Comparison of ENCODE assay signal across 28 cellular contexts in genomic region chr2:121521359-121521758, GRCh38. TPM values are rescaled to one million over a fixed set of nuclear protein-coding genes. Genes with fewer than 3 reads are reported as not detected.
DNase-seq lines count a peak whose midpoint lies in the region; ATAC-seq and TF ChIP-seq lines count a peak whose summit lies in the region.
"Had no signal": no experiment of that assay in that cellular context is flagged by ENCODE, and none has a peak within 500 bp of the region (broad histone marks: within the 10 kb centered on the region; RNA-seq: fewer than 3 reads in every experiment).

No MANE protein-coding gene starts in this region.

- peak overlapping the region; percentile 40 for H3K18ac ChIP-seq in neuronal stem cell (ENCODE audit: low read length)

- no peak for TF ChIP-seq CTCF in AG04450 (IDR thresholded peaks at IDR 0.05; ENCODE audit: low read depth, low read length)
- TF ChIP-seq CTCF in fibroblast of mammary gland (conservative IDR thresholded peaks at IDR 0.05; ENCODE audit: control insufficient read depth, insufficient read depth, low read depth, low read length): no peak
- no peak for TF ChIP-seq CTCF in colonic mucosa (IDR thresholded peaks at IDR 0.05)

- H3K9ac ChIP-seq in neuronal stem cell (ENCODE audit: low read depth, low read length, poor library complexity): no peak overlapping the region
- no peak overlapping the region for H3K9ac ChIP-seq in colonic mucosa (ENCODE audit: low read depth in 2 of 2, low read length in 2 of 2)
- H3K9ac ChIP-seq: BLaER1 treated with 17β-estradiol and CSF1 and Interleukin-3, amounts not matched to agents 10 nM and 100 nM had no signal

- H3K27ac ChIP-seq in AG04450 (ENCODE audit: low read depth, low read length) (no peak overlapping the region), neuronal stem cell (replicated peaks; ENCODE audit: low read length) (peak overlapping the region; percentile 60), colonic mucosa (no peak overlapping the region)
- H3K27ac ChIP-seq: BLaER1 treated with 17β-estradiol and CSF1 and Interleukin-3, amounts not matched to agents 10 nM and 100 nM; heart left ventricle; ovary; uterus had no signal

- H3K36me3 ChIP-seq in neuronal stem cell (replicated peaks in 1 of 2; ENCODE audit: control insufficient read depth in 2 of 2, insufficient read depth in 2 of 2, low read length in 2 of 2) (peaks cover 0 to 78% of the 10 kb centered on the region in 2 donors), colonic mucosa (no peaks in the 10 kb centered on the region)
- H3K36me3 ChIP-seq: ovary, uterus had no signal

- peaks cover 3% of the 10 kb centered on the region for H3K79me1 ChIP-seq in neuronal stem cell (ENCODE audit: low read depth, low read length)

- POLR2A ChIA-PET in AG04450 (lab: Yijun Ruan, JAX): interaction anchor here (1.1 kb wide), 1 partner anchor 9 kb away, joined by 5 read pairs; the partner anchor contains the start of gene RNU4ATAC

- no peak overlapping the region for H4K8ac ChIP-seq in neuronal stem cell (ENCODE audit: low read depth, low read length)

- H3K9me3 Mint-ChIP-seq in activated T-helper 1 cell treated with anti-CD3 and anti-CD28 coated beads, Interleukin-12 subunit alpha, Interleukin-12 subunit beta, Interleukin-2, Interleukin-4 antibody, amounts not matched to agents 30 ng/mL and 10 ng/mL and 1 ng/mL, durations not matched to agents 14 hours and 24 hours and 36 hours: no peaks in the 10 kb centered on the region
- H3K9me3 Mint-ChIP-seq in activated T-cell treated with anti-CD3 and anti-CD28 coated beads, Interleukin-2, amount 50 U/mL, for 4 hours: no peaks in the 10 kb centered on the region
- H3K9me3 Mint-ChIP-seq: activated B cell treated with CpG ODN at 0.5 μM for 24 hours; activated CD8-positive, alpha-beta T cell treated with anti-CD3 and anti-CD28 coated beads for 36 hours; activated naive CD4-positive, alpha-beta T cell treated with anti-CD3 and anti-CD28 coated beads, Interleukin-2, amount 50 U/mL, for 24 hours; immature natural killer cell had no signal

- H3K4me1 ChIP-seq in neuronal stem cell (ENCODE audit: control insufficient read depth in 2 of 2, insufficient read depth in 1 of 2, low read depth in 1 of 2, low read length in 2 of 2) (peaks cover 24 to 39% of the 10 kb centered on the region in 2 donors), colonic mucosa (no peaks in the 10 kb centered on the region)
- H3K4me1 ChIP-seq: uterus had no signal

- peaks cover 25% of the 10 kb centered on the region for H3K36me3 Mint-ChIP-seq in activated T-helper 1 cell treated with anti-CD3 and anti-CD28 coated beads, Interleukin-12 subunit alpha, Interleukin-12 subunit beta, Interleukin-2, Interleukin-4 antibody, amounts not matched to agents 30 ng/mL and 10 ng/mL and 1 ng/mL, durations not matched to agents 14 hours and 24 hours and 36 hours (ENCODE audit: low read depth)
- peaks cover 17% of the 10 kb centered on the region for H3K36me3 Mint-ChIP-seq in activated T-cell treated with anti-CD3 and anti-CD28 coated beads, Interleukin-2, amount 50 U/mL, for 4 hours (ENCODE audit: insufficient read depth)

- no peak overlapping the region for H2AK5ac ChIP-seq in neuronal stem cell (ENCODE audit: low read depth, low read length)

- no peak overlapping the region for H3K4me3 Mint-ChIP-seq in activated T-helper 1 cell treated with anti-CD3 and anti-CD28 coated beads, Interleukin-12 subunit alpha, Interleukin-12 subunit beta, Interleukin-2, Interleukin-4 antibody, amounts not matched to agents 30 ng/mL and 10 ng/mL and 1 ng/mL, durations not matched to agents 14 hours and 24 hours and 36 hours
- no peak overlapping the region for H3K4me3 Mint-ChIP-seq in activated T-cell treated with anti-CD3 and anti-CD28 coated beads, Interleukin-2, amount 50 U/mL, for 4 hours
- H3K4me3 Mint-ChIP-seq: activated B cell treated with CpG ODN at 0.5 μM for 24 hours; activated CD8-positive, alpha-beta T cell treated with anti-CD3 and anti-CD28 coated beads for 36 hours; activated naive CD4-positive, alpha-beta T cell treated with anti-CD3 and anti-CD28 coated beads, Interleukin-2, amount 50 U/mL, for 24 hours; immature natural killer cell had no signal

- H3K14ac ChIP-seq in neuronal stem cell (ENCODE audit: low read length): no peak overlapping the region

- peaks cover 9% of the 10 kb centered on the region for H3K4me1 Mint-ChIP-seq in activated T-helper 1 cell treated with anti-CD3 and anti-CD28 coated beads, Interleukin-12 subunit alpha, Interleukin-12 subunit beta, Interleukin-2, Interleukin-4 antibody, amounts not matched to agents 30 ng/mL and 10 ng/mL and 1 ng/mL, durations not matched to agents 14 hours and 24 hours and 36 hours (ENCODE audit: low read depth)
- H3K4me1 Mint-ChIP-seq in activated T-cell treated with anti-CD3 and anti-CD28 coated beads, Interleukin-2, amount 50 U/mL, for 4 hours (ENCODE audit: low read depth): peaks cover 4% of the 10 kb centered on the region
- H3K4me1 Mint-ChIP-seq: activated B cell treated with CpG ODN at 0.5 μM for 24 hours; activated naive CD4-positive, alpha-beta T cell treated with anti-CD3 and anti-CD28 coated beads, Interleukin-2, amount 50 U/mL, for 24 hours had no signal

- no peak overlapping the region for H3K4ac ChIP-seq in neuronal stem cell (ENCODE audit: low read length)

- DNase-seq in AG04450 (ENCODE audit: low read depth, low spot score): peak; percentile 23
- DNase-seq in activated T-helper 1 cell treated with anti-CD3 and anti-CD28 coated beads, Interleukin-12 subunit alpha, Interleukin-12 subunit beta, Interleukin-2, Interleukin-4 antibody, amounts not matched to agents 30 ng/mL and 10 ng/mL and 1 ng/mL, durations not matched to agents 14 hours and 24 hours and 36 hours (ENCODE audit: low spot score): no peak
- DNase-seq in fibroblast of mammary gland (ENCODE audit: low read depth): peak; percentile 77
- peak; percentile 56 for DNase-seq in neuronal stem cell (ENCODE audit: low spot score)
- no peak for DNase-seq in SKM-1 treated with dmso at 0.1 percent for 144 hours (lab: John Stamatoyannopoulos, UW; ENCODE audit: unreplicated experiment)
- DNase-seq in activated T-cell treated with anti-CD3 and anti-CD28 coated beads, Interleukin-2, amount 50 U/mL, for 4 hours: no peak
- no peak for DNase-seq in colonic mucosa
- DNase-seq: activated B cell treated with CpG ODN at 0.5 μM for 24 hours; activated CD8-positive, alpha-beta T cell treated with anti-CD3 and anti-CD28 coated beads for 36 hours; activated T-cell treated with anti-CD3 and anti-CD28 coated beads, Interleukin-2, amount 50 U/mL, for 1 hour; H7; heart left ventricle; immature natural killer cell; left ventricle myocardium superior; NCI-H1417; NCI-H2171 treated with DMSO at 0.1 percent for 48 hours; NCI-H748 treated with DMSO at 0.1 percent for 48 hours; OCI-M1; ovary; SHP77; small intestine; stimulated activated CD4-positive, alpha-beta T cell treated with anti-CD3 and anti-CD28 coated beads, Interleukin-4, amount 100 ng/mL, for 1 hour; uterus had no signal

- H3K4me3 ChIP-seq in AG04450 (ENCODE audit: low read depth, low read length) (no peak overlapping the region), fibroblast of mammary gland (ENCODE audit: control insufficient read depth, low read depth, low read length) (no peak overlapping the region), neuronal stem cell (ENCODE audit: low read length in 2 of 2) (no peak overlapping the region), colonic mucosa (no peak overlapping the region)
- H3K4me3 ChIP-seq: BLaER1 treated with 17β-estradiol and CSF1 and Interleukin-3, amounts not matched to agents 10 nM and 100 nM; heart left ventricle; ovary; uterus had no signal

- H2BK12ac ChIP-seq in neuronal stem cell (ENCODE audit: low read length): no peak overlapping the region

- no peak for ATAC-seq in HG03045 (IDR thresholded peaks at IDR 0.05; ENCODE audit: unreplicated experiment)
- ATAC-seq in activated T-cell treated with anti-CD3 and anti-CD28 coated beads, Interleukin-2, amount 50 U/mL, for 4 hours: no peak
- ATAC-seq: activated CD8-positive, alpha-beta T cell treated with anti-CD3 and anti-CD28 coated beads for 36 hours; heart left ventricle had no signal

- H3K27ac Mint-ChIP-seq in activated T-helper 1 cell treated with anti-CD3 and anti-CD28 coated beads, Interleukin-12 subunit alpha, Interleukin-12 subunit beta, Interleukin-2, Interleukin-4 antibody, amounts not matched to agents 30 ng/mL and 10 ng/mL and 1 ng/mL, durations not matched to agents 14 hours and 24 hours and 36 hours: peak overlapping the region; percentile 7
- H3K27ac Mint-ChIP-seq: activated B cell treated with CpG ODN at 0.5 μM for 24 hours; activated CD8-positive, alpha-beta T cell treated with anti-CD3 and anti-CD28 coated beads for 36 hours; activated naive CD4-positive, alpha-beta T cell treated with anti-CD3 and anti-CD28 coated beads, Interleukin-2, amount 50 U/mL, for 24 hours had no signal

- no peak overlapping the region for H4K91ac ChIP-seq in neuronal stem cell (ENCODE audit: low read depth, low read length, poor library complexity)

- intact Hi-C loops in activated T-helper 1 cell treated with anti-CD3 and anti-CD28 coated beads, Interleukin-12 subunit alpha, Interleukin-12 subunit beta, Interleukin-2, Interleukin-4 antibody, amounts not matched to agents 30 ng/mL and 10 ng/mL and 1 ng/mL, durations not matched to agents 14 hours and 24 hours and 36 hours (cut with micrococcal nuclease): no loop called here
- intact Hi-C loops in colonic mucosa (cut with DNase I): no loop called here

- WGBS in neuronal stem cell (ENCODE audit: extremely low coverage in 2 of 2, insufficient read length in 2 of 2, insufficient replicate concordance in 1 of 2), 2 donors: no CpG with 5 or more reads among the region's 10 CpGs

- H2BK15ac ChIP-seq in neuronal stem cell (ENCODE audit: low read length): no peak overlapping the region

- H2BK120ac ChIP-seq in neuronal stem cell (ENCODE audit: low read depth, low read length): no peak overlapping the region

- H3K27me3 ChIP-seq in AG04450 (ENCODE audit: control insufficient read depth, insufficient read depth, low read length) (no peaks in the 10 kb centered on the region), neuronal stem cell (ENCODE audit: control insufficient read depth in 3 of 3, insufficient read depth in 3 of 3, low read depth in 1 of 3, low read length in 3 of 3) (no peaks in the 10 kb centered on the region), colonic mucosa (no peaks in the 10 kb centered on the region)
- H3K27me3 ChIP-seq: BLaER1 treated with 17β-estradiol and CSF1 and Interleukin-3, amounts not matched to agents 10 nM and 100 nM; heart left ventricle; ovary; uterus had no signal

- CTCF ChIA-PET in AG04450 (lab: Charles Lee): interaction anchor here (0.9 kb wide), 1 partner anchor 119 kb away, joined by 6 read pairs; no protein-coding TSS in a partner anchor

- no peak overlapping the region for H2AFZ ChIP-seq in neuronal stem cell (ENCODE audit: low read length)

- H3K23ac ChIP-seq in neuronal stem cell (ENCODE audit: low read depth, low read length, poor library complexity): no peak overlapping the region

- no peak overlapping the region for H2BK5ac ChIP-seq in neuronal stem cell (ENCODE audit: low read length)

- H3K27me3 Mint-ChIP-seq in activated T-helper 1 cell treated with anti-CD3 and anti-CD28 coated beads, Interleukin-12 subunit alpha, Interleukin-12 subunit beta, Interleukin-2, Interleukin-4 antibody, amounts not matched to agents 30 ng/mL and 10 ng/mL and 1 ng/mL, durations not matched to agents 14 hours and 24 hours and 36 hours (ENCODE audit: insufficient read depth): no peaks in the 10 kb centered on the region
- no peaks in the 10 kb centered on the region for H3K27me3 Mint-ChIP-seq in activated T-cell treated with anti-CD3 and anti-CD28 coated beads, Interleukin-2, amount 50 U/mL, for 4 hours (ENCODE audit: low read depth)
- H3K27me3 Mint-ChIP-seq: activated B cell treated with CpG ODN at 0.5 μM for 24 hours; activated CD8-positive, alpha-beta T cell treated with anti-CD3 and anti-CD28 coated beads for 36 hours; activated naive CD4-positive, alpha-beta T cell treated with anti-CD3 and anti-CD28 coated beads, Interleukin-2, amount 50 U/mL, for 24 hours had no signal

- no peaks in the 10 kb centered on the region for H3K9me3 ChIP-seq in AG04450 (ENCODE audit: control insufficient read depth, insufficient read depth, low read length)
- H3K9me3 ChIP-seq in neuronal stem cell (replicated peaks in 1 of 2; ENCODE audit: control insufficient read depth in 2 of 2, insufficient read depth in 1 of 2, low read depth in 1 of 2, low read length in 2 of 2): no peaks in the 10 kb centered on the region
- H3K9me3 ChIP-seq in colonic mucosa: no peaks in the 10 kb centered on the region
- H3K9me3 ChIP-seq: BLaER1 treated with 17β-estradiol and CSF1 and Interleukin-3, amounts not matched to agents 10 nM and 100 nM; heart left ventricle; ovary; uterus had no signal

- no peak overlapping the region for H3K4me2 ChIP-seq in neuronal stem cell (ENCODE audit: insufficient read depth, low read length, poor library complexity, severe bottlenecking)
- H3K4me2 ChIP-seq: BLaER1 treated with 17β-estradiol and CSF1 and Interleukin-3, amounts not matched to agents 10 nM and 100 nM had no signal

RNA-seq across cellular contexts. Expression of gene RNU4ATAC, which starts 9.3 kb away (rescaled TPM):
- polyA plus RNA-seq in AG04450 (2011; rRNA removed): not detected in 2 replicates
- under 0.01 TPM in 2 replicates for polyA minus RNA-seq in AG04450 (2011; rRNA and poly(A)+ RNA removed)
- total RNA-seq in activated T-helper 1 cell treated with anti-CD3 and anti-CD28 coated beads, Interleukin-12 subunit alpha, Interleukin-12 subunit beta, Interleukin-2, Interleukin-4 antibody, amounts not matched to agents 30 ng/mL and 10 ng/mL and 1 ng/mL, durations not matched to agents 14 hours and 24 hours and 36 hours: not detected in 2 replicates
- polyA plus RNA-seq in neuronal stem cell (2013, experiment 1 of 2): not detected
- polyA plus RNA-seq in neuronal stem cell (2013, experiment 2 of 2): not detected
- not detected for total RNA-seq in activated T-cell treated with anti-CD3 and anti-CD28 coated beads, Interleukin-2, amount 50 U/mL, for 4 hours
- total RNA-seq in colonic mucosa: not detected
- total RNA-seq: activated B cell treated with CpG ODN at 0.5 μM for 24 hours; activated CD8-positive, alpha-beta T cell treated with anti-CD3 and anti-CD28 coated beads for 36 hours; H7; heart left ventricle; left ventricle myocardium superior; ovary; T-helper 2 cell treated with Interferon-gamma antibody and Interleukin-4, amounts not matched to agents 100 ng/mL and 5 ng/mL, for 36 hours had no signal
- polyA plus RNA-seq: esophagus, heart left ventricle, immature natural killer cell, ovary, small intestine had no signal

Comparison
In these comparisons a context has a peak if more than half of its experiments do, and no peak if none do; other contexts are left out.
1. DNase-seq: peak in AG04450 (single experiment), fibroblast of mammary gland (single experiment) and neuronal stem cell (single experiment); none in activated T-helper 1 cell treated with anti-CD3 and anti-CD28 coated beads, Interleukin-12 subunit alpha, Interleukin-12 subunit beta, Interleukin-2, Interleukin-4 antibody, amounts not matched to agents 30 ng/mL and 10 ng/mL and 1 ng/mL, durations not matched to agents 14 hours and 24 hours and 36 hours (single experiment), SKM-1 treated with dmso at 0.1 percent for 144 hours (single experiment), activated T-cell treated with anti-CD3 and anti-CD28 coated beads, Interleukin-2, amount 50 U/mL, for 4 hours (single experiment) and colonic mucosa (single experiment).